ENCODE assay signal across 18 cellular contexts in the genomic region with DNA sequence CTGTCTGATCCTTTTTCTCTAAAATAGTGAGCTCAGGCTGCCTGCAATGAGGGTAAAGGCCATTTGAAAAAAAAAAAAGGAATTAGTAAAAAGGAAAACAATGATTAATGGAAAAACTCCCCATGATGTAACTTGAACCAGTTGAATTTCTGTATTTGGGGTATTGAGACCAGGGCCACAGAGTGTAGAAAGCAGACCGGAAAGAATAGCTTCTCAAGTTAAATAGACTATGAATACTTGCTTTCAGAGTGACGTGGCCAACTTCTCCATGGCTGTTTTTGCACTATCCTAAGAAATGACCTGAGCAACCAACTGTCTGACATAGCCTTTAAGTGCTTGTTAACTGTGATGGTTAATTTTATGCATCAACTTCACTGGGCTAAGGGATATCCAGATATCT.
A peak's percentile ranks its signal among the peaks of the same experiment; 100 is the strongest.
DNase-seq lines count a peak whose midpoint lies in the region; ATAC-seq and TF ChIP-seq lines count a peak whose summit lies in the region.
"Had no signal": no experiment of that assay in that cellular context is flagged by ENCODE, and none has a peak within 500 bp of the region (broad histone marks: within the 10 kb centered on the region; RNA-seq: fewer than 3 reads in every experiment).

No MANE protein-coding gene starts in this region.

- WGBS in suprapubic skin = 73% methylated on average over 2 of the region's 2 CpGs

- peaks cover 26% of the 10 kb centered on the region for H3K4me1 Mint-ChIP-seq in nephron
- H3K4me1 Mint-ChIP-seq: CD8-positive, alpha-beta memory T cell; IgD-negative memory B cell had no signal

- TF ChIP-seq POLR2A in suprapubic skin (IDR thresholded peaks at IDR 0.05) = no peak

- ATAC-seq in Right ventricle myocardium superior (ENCODE audit: poor library complexity) (peak; percentile 31), HG03571 (IDR thresholded peaks at IDR 0.05; ENCODE audit: unreplicated experiment) (no peak)

- H3K27me3 ChIP-seq in right atrium auricular region = no peaks in the 10 kb centered on the region
- no peaks in the 10 kb centered on the region for H3K27me3 ChIP-seq in suprapubic skin
- no peaks in the 10 kb centered on the region for H3K27me3 ChIP-seq in MG63
- H3K27me3 ChIP-seq: BLaER1 had no signal

- H3K9me3 Mint-ChIP-seq in nephron = peaks cover 21% of the 10 kb centered on the region

- TF ChIP-seq CTCF in right atrium auricular region (IDR thresholded peaks at IDR 0.05) = no peak
- TF ChIP-seq CTCF in choroid plexus epithelial cell (conservative IDR thresholded peaks at IDR 0.05; ENCODE audit: low read depth, low read length) = no peak
- no peak for TF ChIP-seq CTCF in nephron (IDR thresholded peaks at IDR 0.05; ENCODE audit: unreplicated experiment in 3 of 3)
- TF ChIP-seq CTCF in suprapubic skin (IDR thresholded peaks at IDR 0.05) = no peak

- peak overlapping the region; percentile 36 to 44 (median 42) for H3K27ac Mint-ChIP-seq in nephron
- H3K27ac Mint-ChIP-seq: CD8-positive, alpha-beta memory T cell; HFFc6; IgD-negative memory B cell had no signal

- H3K4me3 ChIP-seq in right atrium auricular region (no peak overlapping the region), choroid plexus epithelial cell (ENCODE audit: low read depth, low read length) (no peak overlapping the region), suprapubic skin (no peak overlapping the region), MG63 (no peak overlapping the region)
- H3K4me3 ChIP-seq: BLaER1 had no signal

- TF ChIP-seq EP300 in suprapubic skin (IDR thresholded peaks at IDR 0.05) = no peak

- intact Hi-C loops in Right ventricle myocardium superior (cut with DNase I) = no loop called here

- no peak for DNase-seq in Right ventricle myocardium superior
- DNase-seq in right atrium auricular region (ENCODE audit: low spot score) = no peak
- DNase-seq in choroid plexus epithelial cell (ENCODE audit: low read depth) = peak; percentile 9
- no peak for DNase-seq in suprapubic skin (ENCODE audit: low spot score in 2 of 2)
- DNase-seq in activated CD8-positive, alpha-beta memory T cell treated with anti-CD3 and anti-CD28 coated beads, Interleukin-2, amount 50 U/mL, for 48 hours = no peak
- no peak for DNase-seq in MG63
- DNase-seq: 8988T; AML-193; Caco-2; CD8-positive, alpha-beta memory T cell; DND-41; GDM1; HCEC 1CT; HFFc6 had no signal

- H3K27me3 Mint-ChIP-seq in nephron (ENCODE audit: low read depth) = no peaks in the 10 kb centered on the region
- H3K27me3 Mint-ChIP-seq: CD8-positive, alpha-beta memory T cell; IgD-negative memory B cell had no signal

- H3K36me3 ChIP-seq in right atrium auricular region = no peaks in the 10 kb centered on the region
- no peaks in the 10 kb centered on the region for H3K36me3 ChIP-seq in suprapubic skin
- no peaks in the 10 kb centered on the region for H3K36me3 ChIP-seq in MG63
- H3K36me3 ChIP-seq: BLaER1 had no signal

- H3K4me1 ChIP-seq in right atrium auricular region (no peaks in the 10 kb centered on the region), suprapubic skin (no peaks in the 10 kb centered on the region)
- H3K4me1 ChIP-seq: BLaER1, Caco-2 had no signal

- H3K9me3 ChIP-seq in right atrium auricular region = peaks cover 0 to 7% of the 10 kb centered on the region in 2 donors
- peaks cover 10% of the 10 kb centered on the region for H3K9me3 ChIP-seq in suprapubic skin
- no peaks in the 10 kb centered on the region for H3K9me3 ChIP-seq in MG63

- H3K27ac ChIP-seq in right atrium auricular region (peak overlapping the region in 1 of 2 donors; percentile 26), suprapubic skin (peak overlapping the region; percentile 24)
- H3K27ac ChIP-seq: BLaER1 had no signal

- H3K4me3 Mint-ChIP-seq in nephron = no peak overlapping the region
- H3K4me3 Mint-ChIP-seq: CD8-positive, alpha-beta memory T cell; HFFc6 had no signal

- H3K36me3 Mint-ChIP-seq in nephron (ENCODE audit: low read depth) = peaks cover 11% of the 10 kb centered on the region
- H3K36me3 Mint-ChIP-seq: CD8-positive, alpha-beta memory T cell; IgD-negative memory B cell had no signal
